19 cellular contexts compared by ENCODE assay signal in the genomic region with DNA sequence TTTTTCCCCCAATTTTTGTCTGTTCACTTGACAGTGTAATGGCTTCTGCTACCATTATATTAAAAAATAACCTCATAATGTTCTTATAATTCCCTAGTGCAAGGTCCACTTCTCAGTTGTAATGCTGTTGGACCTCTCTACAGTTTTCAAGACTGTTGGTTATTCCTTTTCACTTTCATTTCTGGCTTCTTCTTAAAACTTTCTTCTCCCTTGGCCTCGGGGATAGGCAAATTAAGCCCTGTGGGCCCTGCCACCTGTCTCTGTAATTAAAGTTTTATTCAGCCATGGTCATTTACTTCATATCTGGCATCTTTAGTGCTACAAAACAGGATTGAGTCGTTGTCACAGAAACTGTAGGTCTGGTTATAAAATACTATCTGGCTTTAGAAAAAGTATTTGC.
DNase-seq lines count a peak whose midpoint lies in the region; ATAC-seq, FAIRE-seq and TF ChIP-seq lines count a peak whose summit lies in the region.
"Had no signal": no experiment of that assay in that cellular context is flagged by ENCODE, and none has a peak within 500 bp of the region (broad histone marks: within the 10 kb centered on the region; RNA-seq: fewer than 3 reads in every experiment).

No MANE protein-coding gene starts in this region.

- no peak overlapping the region for H3K18ac ChIP-seq in trophoblast cell (ENCODE audit: low read length)

- H2BK5ac ChIP-seq in trophoblast cell (ENCODE audit: low read depth, low read length, poor library complexity): no peak overlapping the region

- H3K36me3 ChIP-seq in trophoblast cell (ENCODE audit: control insufficient read depth in 1 of 2, insufficient read depth in 2 of 2, low read length in 2 of 2): no peaks in the 10 kb centered on the region
- H3K36me3 ChIP-seq: heart left ventricle, neutrophil had no signal

- FAIRE-seq in GM19239 (lab: Jason Lieb, UNC): peak; percentile 23
- FAIRE-seq: GM18507 had no signal

- no peak for TF ChIP-seq CTCF in GM12865 (IDR thresholded peaks at IDR 0.05; ENCODE audit: insufficient read depth, low read depth, low read length, missing control alignments)

- H3K27ac ChIP-seq in trophoblast cell (ENCODE audit: low read depth, low read length): no peak overlapping the region
- H3K27ac ChIP-seq: heart left ventricle, neutrophil had no signal

- no peak overlapping the region for H3K4ac ChIP-seq in trophoblast cell (ENCODE audit: low read depth, low read length)

- no peak overlapping the region for H2AFZ ChIP-seq in trophoblast cell (ENCODE audit: insufficient read depth, low read length, poor library complexity)

- peak overlapping the region in 2 of 3 donors; percentile 11 to 46 for H3K27ac Mint-ChIP-seq in IgD-negative memory B cell
- peak overlapping the region in 3 of 6 donors; percentile 6 to 47 (median 13) for H3K27ac Mint-ChIP-seq in immature natural killer cell
- H3K27ac Mint-ChIP-seq: activated CD8-positive, alpha-beta memory T cell treated with anti-CD3 and anti-CD28 coated beads, Interleukin-2, amount 10 ng/mL, durations not matched to agents 7 days and 5 days; brain had no signal

- WGBS in trophoblast cell (ENCODE audit: extremely low coverage, insufficient coverage, insufficient read length): no CpG with 5 or more reads among the region's 2 CpGs

- no peak overlapping the region for H2BK120ac ChIP-seq in trophoblast cell (ENCODE audit: insufficient read depth, low read length, poor library complexity)

- H3K27me3 Mint-ChIP-seq in IgD-negative memory B cell (no peaks in the 10 kb centered on the region), immature natural killer cell (ENCODE audit: low read depth in 3 of 3) (peaks cover 0 to 3% (median 0%) of the 10 kb centered on the region in 3 donors)
- H3K27me3 Mint-ChIP-seq: activated CD8-positive, alpha-beta memory T cell treated with anti-CD3 and anti-CD28 coated beads, Interleukin-2, amount 10 ng/mL, durations not matched to agents 7 days and 5 days; brain had no signal

- H3K4me3 ChIP-seq in GM12865 (ENCODE audit: low read depth, low read length): no peak overlapping the region
- H3K4me3 ChIP-seq in trophoblast cell (ENCODE audit: low read depth, low read length): no peak overlapping the region
- H3K4me3 ChIP-seq: heart left ventricle had no signal

- no peak overlapping the region for H2AK5ac ChIP-seq in trophoblast cell (ENCODE audit: low read length)

- H3K36me3 Mint-ChIP-seq in IgD-negative memory B cell: no peaks in the 10 kb centered on the region
- H3K36me3 Mint-ChIP-seq in immature natural killer cell: peaks cover 0 to 3% (median 0%) of the 10 kb centered on the region in 3 donors

- no peaks in the 10 kb centered on the region for H3K4me1 ChIP-seq in trophoblast cell (ENCODE audit: control insufficient read depth in 1 of 2, insufficient read depth in 2 of 2, low read length in 2 of 2)

- no peaks in the 10 kb centered on the region for H3K27me3 ChIP-seq in trophoblast cell (ENCODE audit: insufficient read depth, low read length)
- H3K27me3 ChIP-seq: heart left ventricle, neutrophil had no signal

- H3K4me2 ChIP-seq in trophoblast cell (ENCODE audit: low read length): no peak overlapping the region

- no peaks in the 10 kb centered on the region for H3K79me1 ChIP-seq in trophoblast cell (ENCODE audit: low read length)

- H3K9me3 ChIP-seq in trophoblast cell (ENCODE audit: insufficient read depth, low read depth, low read length): no peaks in the 10 kb centered on the region
- H3K9me3 ChIP-seq: heart left ventricle, neutrophil had no signal

- no peak overlapping the region for H3K14ac ChIP-seq in trophoblast cell (ENCODE audit: low read length)

- H3K9me3 Mint-ChIP-seq in IgD-negative memory B cell (no peaks in the 10 kb centered on the region), immature natural killer cell (no peaks in the 10 kb centered on the region)

- no peak overlapping the region for H4K12ac ChIP-seq in trophoblast cell (ENCODE audit: low read depth, low read length)

- peak; percentile 13 for DNase-seq in GM12865 (ENCODE audit: low read depth)
- DNase-seq in GM19239 (ENCODE audit: insufficient read length, low spot score): no peak
- no peak for DNase-seq in immature natural killer cell
- DNase-seq in activated CD8-positive, alpha-beta memory T cell treated with anti-CD3 and anti-CD28 coated beads, Interleukin-2, amount 50 U/mL, for 4 hours: no peak
- DNase-seq in trophoblast cell: no peak
- no peak for DNase-seq in NCI-H146 (lab: John Stamatoyannopoulos, UW)
- DNase-seq: activated CD4-positive, CD25-positive, alpha-beta regulatory T cell treated with anti-CD3 and anti-CD28 coated beads, Interleukin-2, amount 50 U/mL, for 72 hours; activated CD8-positive, alpha-beta memory T cell treated with anti-CD3 and anti-CD28 coated beads, Interleukin-2, amount 10 ng/mL, durations not matched to agents 7 days and 5 days; activated naive CD4-positive, alpha-beta T cell; GDM1; heart left ventricle; NCI-H1436; NCI-H226; right cardiac atrium had no signal

- H3K4me1 Mint-ChIP-seq in IgD-negative memory B cell: peaks cover 24 to 52% (median 26%) of the 10 kb centered on the region in 3 donors
- peaks cover 38 to 69% of the 10 kb centered on the region in 2 donors for H3K4me1 Mint-ChIP-seq in immature natural killer cell

- peak; percentile 58 for ATAC-seq in HG02623 (IDR thresholded peaks at IDR 0.05; ENCODE audit: unreplicated experiment)
- ATAC-seq: activated CD8-positive, alpha-beta memory T cell treated with anti-CD3 and anti-CD28 coated beads, Interleukin-2, amount 10 ng/mL, durations not matched to agents 7 days and 5 days; heart left ventricle; right cardiac atrium had no signal

- peak overlapping the region in 2 of 4 donors; percentile 13 to 73 for H3K4me3 Mint-ChIP-seq in IgD-negative memory B cell
- H3K4me3 Mint-ChIP-seq in immature natural killer cell: no peak overlapping the region
- H3K4me3 Mint-ChIP-seq: activated CD8-positive, alpha-beta memory T cell treated with anti-CD3 and anti-CD28 coated beads, Interleukin-2, amount 10 ng/mL, durations not matched to agents 7 days and 5 days; brain had no signal

- no peak overlapping the region for H4K8ac ChIP-seq in trophoblast cell (ENCODE audit: low read depth, low read length)

- H3K79me2 ChIP-seq in trophoblast cell (ENCODE audit: control insufficient read depth, insufficient read depth, low read length, poor library complexity): no peaks in the 10 kb centered on the region

- no peak overlapping the region for H3K9ac ChIP-seq in trophoblast cell (ENCODE audit: low read length)

- H4K91ac ChIP-seq in trophoblast cell (ENCODE audit: low read depth, low read length): no peak overlapping the region

- no peak overlapping the region for H3K23ac ChIP-seq in trophoblast cell (ENCODE audit: low read length)

- no peak overlapping the region for H2BK12ac ChIP-seq in trophoblast cell (ENCODE audit: low read length)
